1 cellular context compared by ENCODE assay signal in the genomic region with DNA sequence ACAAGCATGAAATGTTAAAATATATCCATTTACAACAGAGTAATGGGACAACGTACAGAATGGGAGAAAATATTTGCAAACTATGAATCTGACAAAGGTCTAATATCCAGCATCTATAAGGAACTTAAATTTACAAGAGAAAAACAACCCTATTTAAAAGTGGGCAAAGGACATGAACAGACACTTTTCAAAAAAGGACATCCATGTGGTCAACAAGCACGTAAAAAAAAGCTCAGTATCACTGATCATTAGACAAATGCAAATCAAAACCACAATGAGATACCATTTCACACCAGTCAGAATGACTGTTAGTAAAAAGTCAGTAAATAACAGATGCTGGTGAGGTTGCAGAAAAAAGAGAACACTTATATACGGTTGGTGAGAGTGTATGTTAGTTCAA. TPM values are rescaled to one million over a fixed set of nuclear protein-coding genes. Genes with fewer than 3 reads are reported as not detected.
"Had no signal": no experiment of that assay in that cellular context is flagged by ENCODE, and none has a peak within 500 bp of the region (broad histone marks: within the 10 kb centered on the region; RNA-seq: fewer than 3 reads in every experiment).

No MANE protein-coding gene starts in this region.

RNA-seq across cellular contexts. Expression of a gene that starts 16.3 kb away (rescaled TPM):
- total RNA-seq: Peyer's patch had no signal
